ENCODE assay signal across 24 cellular contexts in genomic region chr7:109529712-109530111, GRCh38.
"Had no signal": no experiment of that assay in that cellular context is flagged by ENCODE, and none has a peak within 500 bp of the region (broad histone marks: within the 10 kb centered on the region; RNA-seq: fewer than 3 reads in every experiment).

No MANE protein-coding gene starts in this region.

- H3K27ac ChIP-seq: RWPE1, SJSA1 had no signal

- H3K27me3 ChIP-seq: SJSA1 had no signal

- H3K36me3 ChIP-seq: SJSA1 had no signal

- DNase-seq: activated B cell treated with CpG ODN at 0.5 μM for 24 hours; activated CD4-positive, alpha-beta T cell treated with anti-CD3 and anti-CD28 coated beads for 1 hour; activated CD4-positive, alpha-beta T cell treated with anti-CD3 and anti-CD28 coated beads, Interleukin-2, amount 10 ng/mL, durations not matched to agents 24 days and 14 days; activated CD4-positive, alpha-beta T cell treated with anti-CD3 and anti-CD28 coated beads, Interleukin-2, amount 50 U/mL, for 48 hours; activated gamma-delta T cell; activated naive CD4-positive, alpha-beta T cell treated with anti-CD3 and anti-CD28 coated beads for 36 hours; activated T-cell treated with anti-CD3 and anti-CD28 coated beads, Interleukin-2, amount 50 U/mL, for 4 hours; amygdala; MM.1S; NCI-H1105; NCI-H1436; NCI-H1694 treated with DMSO at 0.1 percent for 48 hours; NCI-H2029 treated with DMSO at 0.1 percent for 48 hours; NCI-H510A treated with DMSO at 0.1 percent for 48 hours; NCI-H69; NK-92 treated with Interleukin-12 subunit alpha and Interleukin-12 subunit beta, amount 100 ng/mL, for 24 hours; OCI-M1; SHP77; SW 1271 had no signal

- H3K9me3 ChIP-seq: SJSA1 had no signal

- FAIRE-seq: astrocyte had no signal

- H3K4me1 ChIP-seq: SJSA1 had no signal

- H3K4me3 ChIP-seq: SJSA1 had no signal

- ATAC-seq: activated T-cell treated with anti-CD3 and anti-CD28 coated beads, Interleukin-2, amount 50 U/mL, for 4 hours; Panc1; SK-N-SH treated with all-trans-retinoic acid at 6 μM for 48 hours had no signal
